In genomic region chr15:51104512-51104911, GRCh38 we compare ENCODE assay signal across 16 cellular contexts. TPM values are rescaled to one million over a fixed set of nuclear protein-coding genes. Genes with fewer than 3 reads are reported as not detected.
DNase-seq lines count a peak whose midpoint lies in the region; ATAC-seq, FAIRE-seq and TF ChIP-seq lines count a peak whose summit lies in the region.
"Had no signal": no experiment of that assay in that cellular context is flagged by ENCODE, and none has a peak within 500 bp of the region (broad histone marks: within the 10 kb centered on the region; RNA-seq: fewer than 3 reads in every experiment).

No MANE protein-coding gene starts in this region.

- FAIRE-seq in kidney (lab: Jason Lieb, UNC), result no peak

- H3K9me3 ChIP-seq in body of pancreas (no peaks in the 10 kb centered on the region), kidney (ENCODE audit: control insufficient read depth in 1 of 2, low read length in 2 of 2) (no peaks in the 10 kb centered on the region)

- H3K4me1 Mint-ChIP-seq in stimulated activated effector memory CD8-positive, alpha-beta T cell treated with anti-CD3 and anti-CD28 coated beads, Interleukin-12 subunit alpha, Interleukin-12 subunit beta, amount 100 ng/mL, for 72 hours, result no peaks in the 10 kb centered on the region
- H3K4me1 Mint-ChIP-seq: central memory CD8-positive, alpha-beta T cell; neural crest cell; stimulated activated memory B cell treated with anti-CD40 and anti-IgM and Interleukin-4, amounts not matched to agents 10 μg/mL and 1 μg/mL and 100 μg/mL, for 72 hours had no signal

- intact Hi-C loops in body of pancreas (cut with DNase I) (no loop called here), kidney (cut with DNase I) (no loop called here)

- peak; percentile 54 for DNase-seq in GM04503 (ENCODE audit: low read depth)
- DNase-seq in body of pancreas, result peak; percentile 19 to 50 (median 30)
- DNase-seq in kidney, result peak; percentile 90
- no peak for DNase-seq in stimulated activated effector memory CD8-positive, alpha-beta T cell treated with anti-CD3 and anti-CD28 coated beads, Interleukin-12 subunit alpha, Interleukin-12 subunit beta, amount 100 ng/mL, for 72 hours (ENCODE audit: low spot score in 2 of 2)
- no peak for DNase-seq in left lobe of liver (ENCODE audit: low spot score)
- no peak for DNase-seq in iPS-NIHi7 (ENCODE audit: extremely low spot score)
- no peak for DNase-seq in COLO829 (ENCODE audit: low spot score)
- DNase-seq: activated CD4-positive, alpha-beta T cell treated with anti-CD3 and anti-CD28 coated beads, Interleukin-2, amount 50 U/mL, for 48 hours; activated effector memory CD4-positive, alpha-beta T cell treated with anti-CD3 and anti-CD28 coated beads, Interleukin-2, amount 50 U/mL, for 16 hours had no signal

- no peak overlapping the region for H3K9ac ChIP-seq in kidney (ENCODE audit: low read length in 2 of 2)

- H3K27me3 ChIP-seq in body of pancreas, result no peaks in the 10 kb centered on the region

- no peak overlapping the region for H3K27ac ChIP-seq in body of pancreas
- H3K27ac ChIP-seq in kidney (ENCODE audit: low read depth in 2 of 2, low read length in 2 of 2), result no peak overlapping the region

- peak; percentile 67 for ATAC-seq in body of pancreas
- ATAC-seq in stimulated activated effector memory CD8-positive, alpha-beta T cell treated with anti-CD3 and anti-CD28 coated beads, Interleukin-12 subunit alpha, Interleukin-12 subunit beta, amount 100 ng/mL, for 72 hours, result peak; percentile 14
- ATAC-seq in left lobe of liver, result no peak
- no peak for ATAC-seq in GM18861 (IDR thresholded peaks at IDR 0.05; ENCODE audit: unreplicated experiment)
- ATAC-seq: Panc1; stimulated activated memory B cell treated with anti-CD40 and anti-IgM and Interleukin-4, amounts not matched to agents 10 μg/mL and 1 μg/mL and 100 μg/mL, for 72 hours had no signal

- H3K27ac Mint-ChIP-seq in stimulated activated effector memory CD8-positive, alpha-beta T cell treated with anti-CD3 and anti-CD28 coated beads, Interleukin-12 subunit alpha, Interleukin-12 subunit beta, amount 100 ng/mL, for 72 hours, result no peak overlapping the region
- H3K27ac Mint-ChIP-seq: stimulated activated memory B cell treated with anti-CD40 and anti-IgM and Interleukin-4, amounts not matched to agents 10 μg/mL and 1 μg/mL and 100 μg/mL, for 72 hours; T-helper 2 cell treated with Interferon-gamma antibody and Interleukin-4, amounts not matched to agents 5 μg/mL and 100 μg/mL, for 36 hours had no signal

- no peak overlapping the region for H3K4me3 Mint-ChIP-seq in stimulated activated effector memory CD8-positive, alpha-beta T cell treated with anti-CD3 and anti-CD28 coated beads, Interleukin-12 subunit alpha, Interleukin-12 subunit beta, amount 100 ng/mL, for 72 hours
- H3K4me3 Mint-ChIP-seq: central memory CD8-positive, alpha-beta T cell; neural crest cell; stimulated activated memory B cell treated with anti-CD40 and anti-IgM and Interleukin-4, amounts not matched to agents 10 μg/mL and 1 μg/mL and 100 μg/mL, for 72 hours; T-helper 2 cell treated with Interferon-gamma antibody and Interleukin-4, amounts not matched to agents 5 μg/mL and 100 μg/mL, for 36 hours had no signal

- 63 to 68% methylated on average over 3 of the region's 3 CpGs for WGBS in body of pancreas, 2 donors

- H3K4me3 ChIP-seq in body of pancreas, result no peak overlapping the region
- H3K4me3 ChIP-seq in kidney (ENCODE audit: low read length in 2 of 2), result no peak overlapping the region

- H3K9me3 Mint-ChIP-seq in stimulated activated effector memory CD8-positive, alpha-beta T cell treated with anti-CD3 and anti-CD28 coated beads, Interleukin-12 subunit alpha, Interleukin-12 subunit beta, amount 100 ng/mL, for 72 hours, result no peaks in the 10 kb centered on the region
- H3K9me3 Mint-ChIP-seq: central memory CD8-positive, alpha-beta T cell; neural crest cell; stimulated activated memory B cell treated with anti-CD40 and anti-IgM and Interleukin-4, amounts not matched to agents 10 μg/mL and 1 μg/mL and 100 μg/mL, for 72 hours; T-helper 2 cell treated with Interferon-gamma antibody and Interleukin-4, amounts not matched to agents 5 μg/mL and 100 μg/mL, for 36 hours had no signal

- TF ChIP-seq CTCF in body of pancreas (IDR thresholded peaks at IDR 0.05), result no peak
- TF ChIP-seq CTCF in kidney (IDR thresholded peaks at IDR 0.05; ENCODE audit: borderline replicate concordance, extremely low read depth, insufficient read depth), result no peak

- no peaks in the 10 kb centered on the region for H3K36me3 Mint-ChIP-seq in stimulated activated effector memory CD8-positive, alpha-beta T cell treated with anti-CD3 and anti-CD28 coated beads, Interleukin-12 subunit alpha, Interleukin-12 subunit beta, amount 100 ng/mL, for 72 hours
- H3K36me3 Mint-ChIP-seq: stimulated activated memory B cell treated with anti-CD40 and anti-IgM and Interleukin-4, amounts not matched to agents 10 μg/mL and 1 μg/mL and 100 μg/mL, for 72 hours had no signal

- H3K36me3 ChIP-seq in body of pancreas (replicated peaks in 1 of 2; ENCODE audit: insufficient read depth in 1 of 2, low read depth in 2 of 2) (no peaks in the 10 kb centered on the region), kidney (ENCODE audit: control insufficient read depth in 1 of 2, insufficient read depth in 2 of 2, low read length in 2 of 2) (no peaks in the 10 kb centered on the region)

- no peaks in the 10 kb centered on the region for H3K4me1 ChIP-seq in body of pancreas
- H3K4me1 ChIP-seq in kidney (ENCODE audit: control insufficient read depth in 1 of 2, insufficient read depth in 1 of 2, low read depth in 1 of 2, low read length in 2 of 2), result peaks cover 0 to 3% of the 10 kb centered on the region in 2 donors

- TF ChIP-seq POLR2A in body of pancreas (IDR thresholded peaks at IDR 0.05), result peak in 1 of 3 donors; percentile 15

RNA-seq across cellular contexts. Expression of gene TNFAIP8L3, which starts 9.8 kb away (rescaled TPM):
- total RNA-seq in body of pancreas (1 to 10 TPM in 1 of 2 donors, not detected in 1; 2.9 TPM), kidney (8.9 TPM), left lobe of liver (1.1 TPM)
- polyA plus RNA-seq in kidney (ENCODE audit: insufficient read depth, low read depth, low replicate concordance), result 2.4 TPM
- total RNA-seq: epithelial cell of proximal tubule, neural crest cell had no signal

Comparison
In these comparisons a context has a peak if more than half of its experiments do, and no peak if none do; other contexts are left out.
1. DNase-seq: peak in GM04503 (single experiment), body of pancreas (4 of 4) and kidney (single experiment); none in stimulated activated effector memory CD8-positive, alpha-beta T cell treated with anti-CD3 and anti-CD28 coated beads, Interleukin-12 subunit alpha, Interleukin-12 subunit beta, amount 100 ng/mL, for 72 hours (0 of 2), left lobe of liver (single experiment), iPS-NIHi7 (single experiment) and COLO829 (single experiment).
2. ATAC-seq: peak in body of pancreas (single experiment) and stimulated activated effector memory CD8-positive, alpha-beta T cell treated with anti-CD3 and anti-CD28 coated beads, Interleukin-12 subunit alpha, Interleukin-12 subunit beta, amount 100 ng/mL, for 72 hours (single experiment); none in left lobe of liver (single experiment) and GM18861 (single experiment).